8 cellular contexts compared by ENCODE assay signal in genomic region chr3:169966086-169966950, GRCh38. TPM values are rescaled to one million over a fixed set of nuclear protein-coding genes. Genes with fewer than 3 reads are reported as not detected.
DNase-seq lines count a peak whose midpoint lies in the region; ATAC-seq and TF ChIP-seq lines count a peak whose summit lies in the region.

SEC62 (plus strand) TSS chr3:169966807; CDS start chr3:169966823, 16 bp downstream.

- no peaks in the 10 kb centered on the region for H3K27me3 Mint-ChIP-seq in activated CD4-positive, alpha-beta T cell treated with anti-CD3 and anti-CD28 coated beads for 36 hours

- peaks cover 5% of the 10 kb centered on the region for H3K36me3 Mint-ChIP-seq in activated CD4-positive, alpha-beta T cell treated with anti-CD3 and anti-CD28 coated beads for 36 hours (ENCODE audit: low read depth)

- POLR2A ChIA-PET in activated CD4-positive, alpha-beta T cell treated with anti-CD3 and anti-CD28 coated beads for 36 hours (lab: Charles Lee): interaction anchor here (0.5 to 1.4 kb wide), 5 partner anchors 11 to 391 kb away, joined by 3 to 10 read pairs (median 4); partner anchors contain the start of genes MYNN and SKIL

- H3K4me1 ChIP-seq in BE2C: no peaks in the 10 kb centered on the region

- H3K4me3 Mint-ChIP-seq in activated CD4-positive, alpha-beta T cell treated with anti-CD3 and anti-CD28 coated beads for 36 hours: peak within 1 kb of the TSS; percentile 83

- DNase-seq in BE2C (peak; percentile 97), GM19238 (ENCODE audit: insufficient read length, low spot score) (peak; percentile 76), NCI-H510A treated with DMSO at 0.1 percent for 48 hours (lab: John Stamatoyannopoulos, UW) (peak; percentile 90)
- DNase-seq in activated CD4-positive, alpha-beta T cell treated with anti-CD3 and anti-CD28 coated beads for 36 hours: peak; percentile 97
- peak; percentile 94 for DNase-seq in stimulated activated CD4-positive, alpha-beta T cell treated with anti-CD3 and anti-CD28 coated beads, Interleukin-1b, Interleukin-23, amount 100 ng/mL, for 4 hours (ENCODE audit: low read depth in 2 of 2)

- peak; percentile 86 for ATAC-seq in HG03442 (IDR thresholded peaks at IDR 0.05; ENCODE audit: unreplicated experiment)
- peak; percentile 85 for ATAC-seq in activated CD4-positive, alpha-beta T cell treated with anti-CD3 and anti-CD28 coated beads for 36 hours

- TF ChIP-seq CTCF in BE2C (IDR thresholded peaks at IDR 0.05; ENCODE audit: low read depth, low read length): peak; percentile 59

- no peaks in the 10 kb centered on the region for H3K9me3 ChIP-seq in BE2C

- peaks cover 60% of the 10 kb centered on the region for H3K4me1 Mint-ChIP-seq in activated CD4-positive, alpha-beta T cell treated with anti-CD3 and anti-CD28 coated beads for 36 hours

- intact Hi-C loops in activated CD4-positive, alpha-beta T cell treated with anti-CD3 and anti-CD28 coated beads for 36 hours (cut with DNase I, micrococcal nuclease): loop anchor here (1.0 to 10.0 kb wide), 13 partner anchors 32 to 942 kb away; partner anchors contain the start of genes LRRC34 (in 2 of the 2), LRRIQ4 (in 2 of the 2), MYNN (in 2 of the 2) and TERC (in 2 of the 2)

- H3K4me3 ChIP-seq in BE2C (ENCODE audit: low read depth, low read length): peak within 1 kb of the TSS; percentile 85

- H3K9me3 Mint-ChIP-seq in activated CD4-positive, alpha-beta T cell treated with anti-CD3 and anti-CD28 coated beads for 36 hours (ENCODE audit: low read depth): peaks cover 4% of the 10 kb centered on the region

- peak within 1 kb of the TSS; percentile 95 for H3K27ac Mint-ChIP-seq in activated CD4-positive, alpha-beta T cell treated with anti-CD3 and anti-CD28 coated beads for 36 hours

- CTCF ChIA-PET in activated CD4-positive, alpha-beta T cell treated with anti-CD3 and anti-CD28 coated beads for 36 hours (lab: Charles Lee): interaction anchor here (0.6 to 1.8 kb wide), 13 partner anchors 8 to 349 kb away, joined by 3 to 5 read pairs (median 3); partner anchors contain the start of gene TERC

- H3K27me3 ChIP-seq in BE2C: no peaks in the 10 kb centered on the region
- H3K27me3 ChIP-seq in layer of hippocampus (ENCODE audit: control insufficient read depth, insufficient read depth, low read length): no peaks in the 10 kb centered on the region

- peaks cover 3% of the 10 kb centered on the region; the same call in 1 of the 2 replicates for H3K36me3 ChIP-seq in BE2C

- H3K27ac ChIP-seq in cingulate gyrus (ENCODE audit: low read depth, low read length): peak within 1 kb of the TSS; percentile 89
- peak within 1 kb of the TSS; percentile 71 for H3K27ac ChIP-seq in layer of hippocampus (ENCODE audit: low read depth, low read length)

RNA-seq across cellular contexts. Expression of gene SEC62, which starts in this region (rescaled TPM):
- 119 TPM for polyA plus RNA-seq in BE2C (2012; ENCODE audit: insufficient read depth, insufficient read length, low read depth)
- 10 to 100 TPM; 62.8 to 74.7 TPM for total RNA-seq in activated CD4-positive, alpha-beta T cell treated with anti-CD3 and anti-CD28 coated beads for 36 hours

Comparison
In these comparisons a context has a peak if more than half of its experiments do, and no peak if none do; other contexts are left out.
1. Peak in every context shown above with its lines: DNase-seq, ATAC-seq, H3K4me3 ChIP-seq and H3K27ac ChIP-seq.